In the genomic region with DNA sequence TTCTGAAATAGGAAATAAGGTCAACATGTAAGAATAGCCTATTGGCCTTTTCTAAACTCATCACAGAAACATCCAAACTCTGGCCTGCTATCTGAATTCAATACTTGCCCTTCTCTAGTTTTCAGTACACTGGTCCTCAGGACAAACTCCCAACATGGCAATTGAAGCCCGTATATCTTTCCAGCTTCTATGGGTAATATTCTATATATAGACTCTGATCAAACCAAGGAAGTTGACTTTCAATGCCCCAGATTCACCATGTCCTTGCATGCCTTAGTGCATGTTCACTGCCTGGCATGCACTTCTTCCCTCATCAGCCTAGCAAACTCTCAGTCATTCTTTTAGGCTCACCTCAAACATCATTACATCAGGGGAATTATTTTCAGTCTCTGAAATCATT, we compare ENCODE assay signal across 21 cellular contexts.
A peak's percentile ranks its signal among the peaks of the same experiment; 100 is the strongest.
DNase-seq lines count a peak whose midpoint lies in the region; ATAC-seq, FAIRE-seq and TF ChIP-seq lines count a peak whose summit lies in the region.
"Had no signal": no experiment of that assay in that cellular context is flagged by ENCODE, and none has a peak within 500 bp of the region (broad histone marks: within the 10 kb centered on the region; RNA-seq: fewer than 3 reads in every experiment).

No MANE protein-coding gene starts in this region.

- H3K27ac ChIP-seq in heart left ventricle (peak overlapping the region in 8 of 12 donors; percentile 3 to 81 (median 40)), right atrium auricular region (peak overlapping the region in 1 of 2 donors; percentile 47)
- H3K27ac ChIP-seq: A549 had no signal

- intact Hi-C loops in heart left ventricle (cut with DNase I) = loop anchor here in 4 of 10 donors (5.0 to 10.0 kb wide), 4 partner anchors 76 to 1157 kb away; a partner anchor contains a TSS
- intact Hi-C loops in left ventricle myocardium superior (cut with micrococcal nuclease) = no loop called here
- intact Hi-C loops in activated naive CD4-positive, alpha-beta T cell treated with anti-CD3 and anti-CD28 coated beads for 36 hours (cut with micrococcal nuclease) = loop anchor here (2.0 kb wide), 1 partner anchor 1197 kb away; no protein-coding TSS in a partner anchor

- no peak overlapping the region for H3K4me3 ChIP-seq in heart left ventricle
- H3K4me3 ChIP-seq in right atrium auricular region = no peak overlapping the region
- no peak overlapping the region for H3K4me3 ChIP-seq in bronchial epithelial cell (ENCODE audit: low read depth, low read length)
- H3K4me3 ChIP-seq: A549, GM23338, spleen had no signal

- TF ChIP-seq POLR2A in heart left ventricle (IDR thresholded peaks at IDR 0.05) = no peak

- no peak for FAIRE-seq in bronchial epithelial cell (lab: Jason Lieb, UNC)
- FAIRE-seq: A549 had no signal

- H3K4me1 ChIP-seq in heart left ventricle (peaks cover 0 to 22% (median 6%) of the 10 kb centered on the region in 12 donors), right atrium auricular region (no peaks in the 10 kb centered on the region)

- no peaks in the 10 kb centered on the region for H3K27me3 ChIP-seq in heart left ventricle
- H3K27me3 ChIP-seq in right atrium auricular region = no peaks in the 10 kb centered on the region
- no peaks in the 10 kb centered on the region for H3K27me3 ChIP-seq in bronchial epithelial cell (ENCODE audit: control insufficient read depth, insufficient read depth, low read length)
- H3K27me3 ChIP-seq: spleen had no signal

- WGBS in heart left ventricle, 4 donors = 15 to 60% (median 36%) methylated on average over 1 of the region's 1 CpG

- CTCF ChIA-PET in activated naive CD4-positive, alpha-beta T cell treated with anti-CD3 and anti-CD28 coated beads for 36 hours (lab: Charles Lee) = no interaction called here

- peaks cover 3% of the 10 kb centered on the region for H3K27me3 Mint-ChIP-seq in activated naive CD4-positive, alpha-beta T cell treated with anti-CD3 and anti-CD28 coated beads for 36 hours (ENCODE audit: low read depth)
- H3K27me3 Mint-ChIP-seq: activated naive CD4-positive, alpha-beta T cell treated with anti-CD3 and anti-CD28 coated beads, Interleukin-2, amount 50 U/mL, for 24 hours; CD4-positive, alpha-beta T cell had no signal

- no peaks in the 10 kb centered on the region for H3K4me1 Mint-ChIP-seq in activated naive CD4-positive, alpha-beta T cell treated with anti-CD3 and anti-CD28 coated beads for 36 hours (ENCODE audit: low read depth)
- H3K4me1 Mint-ChIP-seq: activated naive CD4-positive, alpha-beta T cell treated with anti-CD3 and anti-CD28 coated beads, Interleukin-2, amount 50 U/mL, for 24 hours; brain; GM23338; naive thymus-derived CD4-positive, alpha-beta T cell had no signal

- TF ChIP-seq CTCF in heart left ventricle (IDR thresholded peaks at IDR 0.05) (no peak), right atrium auricular region (IDR thresholded peaks at IDR 0.05) (no peak), bronchial epithelial cell (IDR thresholded peaks at IDR 0.05; ENCODE audit: insufficient read depth, low read length, severe bottlenecking) (no peak)

- ATAC-seq in heart left ventricle = peak; percentile 91 to 97 (median 92)
- ATAC-seq in left ventricle myocardium superior = peak; percentile 91
- ATAC-seq in GM21576 (IDR thresholded peaks at IDR 0.05; ENCODE audit: unreplicated experiment) = no peak
- ATAC-seq in GM21447 (IDR thresholded peaks at IDR 0.05; ENCODE audit: unreplicated experiment) = no peak
- ATAC-seq: activated CD8-positive, alpha-beta T cell treated with anti-CD3 and anti-CD28 coated beads, Interleukin-2, amount 10 ng/mL, durations not matched to agents 7 days and 5 days; GM23338; naive thymus-derived CD4-positive, alpha-beta T cell had no signal

- H3K9me3 ChIP-seq in heart left ventricle (no peaks in the 10 kb centered on the region), right atrium auricular region (no peaks in the 10 kb centered on the region)
- H3K9me3 ChIP-seq: A549, spleen had no signal

- H3K36me3 ChIP-seq in heart left ventricle (no peaks in the 10 kb centered on the region), right atrium auricular region (no peaks in the 10 kb centered on the region), bronchial epithelial cell (ENCODE audit: control insufficient read depth, insufficient read depth, low read length) (no peaks in the 10 kb centered on the region)
- H3K36me3 ChIP-seq: spleen had no signal

- no peak overlapping the region for H3K27ac Mint-ChIP-seq in activated naive CD4-positive, alpha-beta T cell treated with anti-CD3 and anti-CD28 coated beads for 36 hours
- H3K27ac Mint-ChIP-seq: activated CD8-positive, alpha-beta T cell treated with anti-CD3 and anti-CD28 coated beads, Interleukin-2, amount 10 ng/mL, durations not matched to agents 7 days and 5 days; activated naive CD4-positive, alpha-beta T cell treated with anti-CD3 and anti-CD28 coated beads, Interleukin-2, amount 50 U/mL, for 24 hours; brain; CD4-positive, alpha-beta T cell; GM23338; naive thymus-derived CD4-positive, alpha-beta T cell had no signal

- DNase-seq in heart left ventricle (peak in 1 of 5 donors; percentile 28), right atrium auricular region (ENCODE audit: low spot score) (no peak), bronchial epithelial cell (ENCODE audit: low read depth) (peak; percentile 81), left ventricle myocardium superior (no peak), NCI-H526 treated with DMSO at 0.1 percent for 48 hours (lab: John Stamatoyannopoulos, UW) (no peak)
- no peak for DNase-seq in activated naive CD4-positive, alpha-beta T cell treated with anti-CD3 and anti-CD28 coated beads for 36 hours
- DNase-seq: activated CD8-positive, alpha-beta T cell treated with anti-CD3 and anti-CD28 coated beads, Interleukin-2, amount 10 ng/mL, durations not matched to agents 7 days and 5 days; activated T-cell treated with anti-CD3 and anti-CD28 coated beads, Interleukin-2, amount 50 U/mL, for 48 hours; CD4-positive, alpha-beta T cell; erythroblast; naive thymus-derived CD4-positive, alpha-beta T cell; NCI-H1048; OCI-M1; posterior cingulate gyrus; spleen had no signal

- no peaks in the 10 kb centered on the region for H3K36me3 Mint-ChIP-seq in activated naive CD4-positive, alpha-beta T cell treated with anti-CD3 and anti-CD28 coated beads for 36 hours (ENCODE audit: low read depth)
- H3K36me3 Mint-ChIP-seq: activated naive CD4-positive, alpha-beta T cell treated with anti-CD3 and anti-CD28 coated beads, Interleukin-2, amount 50 U/mL, for 24 hours; brain; naive thymus-derived CD4-positive, alpha-beta T cell had no signal

- no peaks in the 10 kb centered on the region for H3K9me3 Mint-ChIP-seq in activated naive CD4-positive, alpha-beta T cell treated with anti-CD3 and anti-CD28 coated beads for 36 hours
- H3K9me3 Mint-ChIP-seq: activated naive CD4-positive, alpha-beta T cell treated with anti-CD3 and anti-CD28 coated beads, Interleukin-2, amount 50 U/mL, for 24 hours; brain; CD4-positive, alpha-beta T cell; GM23338; naive thymus-derived CD4-positive, alpha-beta T cell had no signal

- no peak overlapping the region for H3K4me3 Mint-ChIP-seq in activated naive CD4-positive, alpha-beta T cell treated with anti-CD3 and anti-CD28 coated beads for 36 hours
- H3K4me3 Mint-ChIP-seq: activated CD8-positive, alpha-beta T cell treated with anti-CD3 and anti-CD28 coated beads, Interleukin-2, amount 10 ng/mL, durations not matched to agents 7 days and 5 days; activated naive CD4-positive, alpha-beta T cell treated with anti-CD3 and anti-CD28 coated beads, Interleukin-2, amount 50 U/mL, for 24 hours; brain; CD4-positive, alpha-beta T cell; GM23338; naive thymus-derived CD4-positive, alpha-beta T cell had no signal

Comparison
In these comparisons a context has a peak if more than half of its experiments do, and no peak if none do; other contexts are left out.
1. ATAC-seq: peak in heart left ventricle (4 of 4) and left ventricle myocardium superior (single experiment); none in GM21576 (single experiment) and GM21447 (single experiment).